8 cellular contexts compared by ENCODE assay signal in the genomic region with DNA sequence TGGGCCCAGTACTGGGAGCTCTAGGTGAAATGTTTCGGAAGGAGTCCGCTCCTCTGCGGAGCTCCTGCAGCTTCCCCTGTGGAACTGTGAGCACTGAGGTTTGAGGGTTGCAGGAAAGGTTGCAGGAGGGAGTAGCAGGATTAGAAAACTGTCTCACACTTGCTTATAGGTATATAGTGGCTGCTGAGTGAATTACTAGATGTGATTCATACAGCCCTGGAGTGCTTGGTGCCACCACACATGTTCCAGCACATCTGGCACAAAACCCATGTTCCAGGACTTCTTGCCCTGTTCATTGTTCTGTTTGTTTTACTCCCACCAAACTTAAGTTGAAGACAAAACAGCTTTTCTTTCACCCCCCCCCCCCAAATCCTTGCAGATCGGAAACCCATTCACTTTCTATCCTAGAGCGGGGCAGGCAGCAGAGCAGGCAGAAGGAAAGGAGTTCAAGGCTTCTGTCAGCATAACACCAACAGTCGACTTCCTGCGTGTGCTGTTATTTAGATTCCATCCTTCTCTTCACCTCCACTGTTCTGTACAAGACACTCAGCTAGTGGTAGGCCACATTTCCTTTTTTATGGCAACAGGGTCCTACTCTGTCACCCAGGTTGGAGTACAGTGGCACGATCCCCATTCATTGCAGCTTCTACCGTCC. TPM values are rescaled to one million over a fixed set of nuclear protein-coding genes. Genes with fewer than 3 reads are reported as not detected.
DNase-seq lines count a peak whose midpoint lies in the region; ATAC-seq lines count a peak whose summit lies in the region.

No MANE protein-coding gene starts in this region.

- ATAC-seq in activated naive CD8-positive, alpha-beta T cell treated with anti-CD3 and anti-CD28 coated beads, Interleukin-2, amount 50 U/mL, for 24 hours: peak; percentile 47
- peak; percentile 52 for ATAC-seq in stimulated activated effector memory CD8-positive, alpha-beta T cell treated with anti-CD3 and anti-CD28 coated beads, Interleukin-12 subunit alpha, Interleukin-12 subunit beta, amount 100 ng/mL, for 72 hours
- no peak for ATAC-seq in HG03095 (IDR thresholded peaks at IDR 0.05; ENCODE audit: unreplicated experiment)

- H3K4me1 ChIP-seq in HUES64 (ENCODE audit: insufficient read depth, low read length): peaks cover 7% of the 10 kb centered on the region; the same call in 1 of the 2 replicates
- no peaks in the 10 kb centered on the region for H3K4me1 ChIP-seq in iPS-15b (ENCODE audit: control insufficient read depth, insufficient read depth, low read length)

- peak overlapping the region; percentile 29; the same call in 1 of the 2 replicates for H3K27ac ChIP-seq in HUES64 (ENCODE audit: low read depth, low read length)

- DNase-seq in GM03348 (ENCODE audit: low spot score): peak; percentile 47
- DNase-seq in activated naive CD8-positive, alpha-beta T cell treated with anti-CD3 and anti-CD28 coated beads, Interleukin-2, amount 50 U/mL, for 24 hours: no peak
- no peak for DNase-seq in stimulated activated effector memory CD8-positive, alpha-beta T cell treated with anti-CD3 and anti-CD28 coated beads, Interleukin-12 subunit alpha, Interleukin-12 subunit beta, amount 100 ng/mL, for 72 hours (ENCODE audit: low spot score in 2 of 2)
- no peak for DNase-seq in NCI-H82 treated with DMSO at 0.1 percent for 48 hours (lab: John Stamatoyannopoulos, UW; ENCODE audit: unreplicated experiment)
- no peak for DNase-seq in OCI-M1 (lab: John Stamatoyannopoulos, UW)

- peak overlapping the region; percentile 97 for H3K27ac Mint-ChIP-seq in activated naive CD8-positive, alpha-beta T cell treated with anti-CD3 and anti-CD28 coated beads, Interleukin-2, amount 50 U/mL, for 24 hours
- H3K27ac Mint-ChIP-seq in stimulated activated effector memory CD8-positive, alpha-beta T cell treated with anti-CD3 and anti-CD28 coated beads, Interleukin-12 subunit alpha, Interleukin-12 subunit beta, amount 100 ng/mL, for 72 hours: peak overlapping the region; percentile 97

- peak overlapping the region; percentile 61 for H3K4me3 ChIP-seq in HUES64 (ENCODE audit: low read length)
- H3K4me3 ChIP-seq in iPS-15b (ENCODE audit: low read depth, low read length): peak overlapping the region; percentile 83

- no peaks in the 10 kb centered on the region for H3K9me3 Mint-ChIP-seq in activated naive CD8-positive, alpha-beta T cell treated with anti-CD3 and anti-CD28 coated beads, Interleukin-2, amount 50 U/mL, for 24 hours
- no peaks in the 10 kb centered on the region for H3K9me3 Mint-ChIP-seq in stimulated activated effector memory CD8-positive, alpha-beta T cell treated with anti-CD3 and anti-CD28 coated beads, Interleukin-12 subunit alpha, Interleukin-12 subunit beta, amount 100 ng/mL, for 72 hours

- no peaks in the 10 kb centered on the region for H3K27me3 Mint-ChIP-seq in activated naive CD8-positive, alpha-beta T cell treated with anti-CD3 and anti-CD28 coated beads, Interleukin-2, amount 50 U/mL, for 24 hours

- WGBS in HUES64: 69% methylated on average over 9 of the region's 9 CpGs

- H3K36me3 Mint-ChIP-seq in activated naive CD8-positive, alpha-beta T cell treated with anti-CD3 and anti-CD28 coated beads, Interleukin-2, amount 50 U/mL, for 24 hours (ENCODE audit: low read depth): peaks cover 16% of the 10 kb centered on the region
- H3K36me3 Mint-ChIP-seq in stimulated activated effector memory CD8-positive, alpha-beta T cell treated with anti-CD3 and anti-CD28 coated beads, Interleukin-12 subunit alpha, Interleukin-12 subunit beta, amount 100 ng/mL, for 72 hours: peaks cover 41% of the 10 kb centered on the region

- H3K9me3 ChIP-seq in HUES64 (ENCODE audit: insufficient read depth, low read depth, low read length): no peaks in the 10 kb centered on the region
- H3K9me3 ChIP-seq in iPS-15b (ENCODE audit: control insufficient read depth, insufficient read depth, low read length): no peaks in the 10 kb centered on the region

- H3K4me1 Mint-ChIP-seq in activated naive CD8-positive, alpha-beta T cell treated with anti-CD3 and anti-CD28 coated beads, Interleukin-2, amount 50 U/mL, for 24 hours: peaks cover 58% of the 10 kb centered on the region
- peaks cover 43% of the 10 kb centered on the region for H3K4me1 Mint-ChIP-seq in stimulated activated effector memory CD8-positive, alpha-beta T cell treated with anti-CD3 and anti-CD28 coated beads, Interleukin-12 subunit alpha, Interleukin-12 subunit beta, amount 100 ng/mL, for 72 hours

- peak overlapping the region; percentile 89 for H3K4me3 Mint-ChIP-seq in activated naive CD8-positive, alpha-beta T cell treated with anti-CD3 and anti-CD28 coated beads, Interleukin-2, amount 50 U/mL, for 24 hours
- peak overlapping the region; percentile 93 for H3K4me3 Mint-ChIP-seq in stimulated activated effector memory CD8-positive, alpha-beta T cell treated with anti-CD3 and anti-CD28 coated beads, Interleukin-12 subunit alpha, Interleukin-12 subunit beta, amount 100 ng/mL, for 72 hours

- peak overlapping the region; percentile 61 for H3K9ac ChIP-seq in HUES64 (ENCODE audit: low read depth, low read length)
- peak overlapping the region; percentile 80 for H3K9ac ChIP-seq in iPS-15b (ENCODE audit: low read depth, low read length)

- H3K36me3 ChIP-seq in HUES64 (ENCODE audit: insufficient read depth, low read length) (no peaks in the 10 kb centered on the region), iPS-15b (ENCODE audit: control insufficient read depth, insufficient read depth, low read length) (no peaks in the 10 kb centered on the region)

- no peaks in the 10 kb centered on the region for H3K27me3 ChIP-seq in HUES64 (ENCODE audit: insufficient read depth, low read length)
- H3K27me3 ChIP-seq in iPS-15b (ENCODE audit: control insufficient read depth, insufficient read depth, low read length): no peaks in the 10 kb centered on the region

RNA-seq across cellular contexts. Expression of a gene that starts 0.7 kb away (rescaled TPM):
- polyA plus RNA-seq in HUES64 (2013, experiment 1 of 2): 2.4 TPM
- polyA plus RNA-seq in HUES64 (2013, experiment 2 of 2): 3.4 TPM

RNA-seq across cellular contexts. Expression of a gene that starts 4.7 kb away (rescaled TPM):
- 41.2 TPM for polyA plus RNA-seq in HUES64 (2013, experiment 1 of 2)
- polyA plus RNA-seq in HUES64 (2013, experiment 2 of 2): 46.0 TPM

RNA-seq across cellular contexts. Expression of a gene that starts 19.1 kb away (rescaled TPM):
- 1.00 TPM for polyA plus RNA-seq in HUES64 (2013, experiment 1 of 2)
- 0.89 TPM for polyA plus RNA-seq in HUES64 (2013, experiment 2 of 2)

RNA-seq across cellular contexts. Expression of a gene that starts 34.1 kb away (rescaled TPM):
- polyA plus RNA-seq in HUES64 (2013, experiment 1 of 2): 93.5 TPM
- 94.9 TPM for polyA plus RNA-seq in HUES64 (2013, experiment 2 of 2)

RNA-seq across cellular contexts. Expression of a gene that starts 34.4 kb away (rescaled TPM):
- polyA plus RNA-seq in HUES64 (2013, experiment 1 of 2): 114 TPM
- 116 TPM for polyA plus RNA-seq in HUES64 (2013, experiment 2 of 2)
